In the genomic region with DNA sequence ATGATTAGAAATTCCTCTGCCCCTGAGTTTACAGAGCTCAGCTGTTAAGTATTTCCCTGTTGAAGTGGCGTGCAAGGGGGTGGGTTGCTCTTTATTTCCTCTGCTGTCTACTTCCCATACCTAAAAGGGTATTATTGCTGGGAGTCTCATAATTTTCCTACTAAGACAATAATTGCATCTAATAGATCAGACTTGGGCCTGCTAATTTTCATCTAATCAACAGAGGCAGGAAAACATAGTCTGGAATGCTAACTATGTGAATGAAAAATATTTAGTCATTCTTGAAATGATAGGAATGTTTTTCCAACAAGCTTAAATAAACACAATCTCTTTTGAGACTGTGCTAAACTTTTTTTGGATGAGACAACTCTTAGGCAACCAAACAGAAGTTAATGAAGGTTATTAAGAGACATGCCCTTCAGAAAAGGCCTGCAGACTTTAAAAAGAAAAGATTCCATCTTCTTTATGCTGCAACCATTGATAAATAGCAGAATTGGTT, we compare ENCODE assay signal across 11 cellular contexts.
DNase-seq lines count a peak whose midpoint lies in the region; ATAC-seq and TF ChIP-seq lines count a peak whose summit lies in the region.
"Had no signal": no experiment of that assay in that cellular context is flagged by ENCODE, and none has a peak within 500 bp of the region (broad histone marks: within the 10 kb centered on the region; RNA-seq: fewer than 3 reads in every experiment).

No MANE protein-coding gene starts in this region.

- H3K27ac ChIP-seq in foreskin keratinocyte (peak overlapping the region; percentile 9), prostate gland (peak overlapping the region; percentile 42 to 59)
- H3K27ac ChIP-seq: KMS-11 had no signal

- WGBS in prostate gland: 47% methylated on average over 1 of the region's 1 CpG

- peaks cover 8% of the 10 kb centered on the region; the same call in 1 of the 2 replicates for H3K36me3 Mint-ChIP-seq in WTC11
- H3K36me3 Mint-ChIP-seq: activated naive CD4-positive, alpha-beta T cell treated with anti-CD3 and anti-CD28 coated beads, Interleukin-2, amount 50 U/mL, for 24 hours had no signal

- intact Hi-C loops in prostate gland (cut with DNase I): no loop called here

- TF ChIP-seq CTCF in WTC11 (IDR thresholded peaks at IDR 0.05): no peak
- no peak for TF ChIP-seq CTCF in foreskin keratinocyte (conservative IDR thresholded peaks at IDR 0.05)
- TF ChIP-seq CTCF in prostate gland (IDR thresholded peaks at IDR 0.05): no peak

- H3K4me1 ChIP-seq in foreskin keratinocyte: peaks cover 43% of the 10 kb centered on the region
- H3K4me1 ChIP-seq in prostate gland (replicated peaks): peaks cover 5% of the 10 kb centered on the region

- H3K9me3 ChIP-seq in prostate gland: no peaks in the 10 kb centered on the region

- H3K36me3 ChIP-seq in prostate gland: no peaks in the 10 kb centered on the region

- H3K4me3 ChIP-seq in prostate gland: no peak overlapping the region

- H3K9me3 Mint-ChIP-seq in WTC11: no peaks in the 10 kb centered on the region
- H3K9me3 Mint-ChIP-seq: activated naive CD4-positive, alpha-beta T cell treated with anti-CD3 and anti-CD28 coated beads, Interleukin-2, amount 50 U/mL, for 24 hours; naive B cell had no signal

- H3K27me3 Mint-ChIP-seq in WTC11 (ENCODE audit: low read depth): no peaks in the 10 kb centered on the region
- H3K27me3 Mint-ChIP-seq: activated naive CD4-positive, alpha-beta T cell treated with anti-CD3 and anti-CD28 coated beads, Interleukin-2, amount 50 U/mL, for 24 hours; naive B cell had no signal

- POLR2A ChIA-PET in WTC11 (lab: Charles Lee): no interaction called here

- CTCF ChIA-PET in WTC11 (lab: Charles Lee): interaction anchor here (1.6 kb wide), 1 partner anchor 21 kb away, joined by 5 read pairs; no protein-coding TSS in a partner anchor

- ATAC-seq in WTC11 (no peak), foreskin keratinocyte (no peak)

- H3K4me3 Mint-ChIP-seq in WTC11: no peak overlapping the region
- H3K4me3 Mint-ChIP-seq: activated naive CD4-positive, alpha-beta T cell treated with anti-CD3 and anti-CD28 coated beads, Interleukin-2, amount 50 U/mL, for 24 hours; naive B cell had no signal

- peak overlapping the region; percentile 92 for H3K27ac Mint-ChIP-seq in WTC11
- H3K27ac Mint-ChIP-seq: activated naive CD4-positive, alpha-beta T cell treated with anti-CD3 and anti-CD28 coated beads, Interleukin-2, amount 50 U/mL, for 24 hours; naive B cell had no signal

- DNase-seq in Daoy (ENCODE audit: low read depth) (peak; percentile 41), WTC11 (ENCODE audit: low spot score) (no peak), foreskin keratinocyte (peak; percentile 51 to 64), prostate gland (ENCODE audit: low spot score) (no peak), activated gamma-delta T cell treated with Interleukin-2 at 50 U/mL for 16 hours (no peak), DMS79 treated with DMSO at 0.1 percent for 48 hours (lab: John Stamatoyannopoulos, UW) (no peak), NCI-H526 (lab: John Stamatoyannopoulos, UW) (no peak), KG1 (lab: John Stamatoyannopoulos, UW) (no peak)
- DNase-seq: naive B cell had no signal

- no peaks in the 10 kb centered on the region for H3K27me3 ChIP-seq in foreskin keratinocyte
- no peaks in the 10 kb centered on the region for H3K27me3 ChIP-seq in prostate gland (replicated peaks; ENCODE audit: insufficient read depth)

- TF ChIP-seq POLR2A in prostate gland (IDR thresholded peaks at IDR 0.05): no peak

- peaks cover 19% of the 10 kb centered on the region for H3K4me1 Mint-ChIP-seq in WTC11
- H3K4me1 Mint-ChIP-seq: activated naive CD4-positive, alpha-beta T cell treated with anti-CD3 and anti-CD28 coated beads, Interleukin-2, amount 50 U/mL, for 24 hours; naive B cell had no signal

TF ChIP-seq in WTC11, 78 proteins besides CTCF, POLR2A, EP300 and RAD21 (continues in another document):
- TF ChIP-seq ZNF317 (CRISPR knock-in tag; IDR thresholded peaks at IDR 0.05; ENCODE audit: borderline replicate concordance, low read depth): no peak
- no peak for TF ChIP-seq HMGA2 (CRISPR knock-in tag; IDR thresholded peaks at IDR 0.05)
- TF ChIP-seq ZNF416 (CRISPR knock-in tag; IDR thresholded peaks at IDR 0.05): no peak
- no peak for TF ChIP-seq OVOL2 (CRISPR knock-in tag; IDR thresholded peaks at IDR 0.05; ENCODE audit: borderline replicate concordance)
- no peak for TF ChIP-seq FOXJ3 (CRISPR knock-in tag; IDR thresholded peaks at IDR 0.05; ENCODE audit: borderline replicate concordance)
- no peak for TF ChIP-seq RORB (CRISPR knock-in tag; IDR thresholded peaks at IDR 0.05)
- TF ChIP-seq ZNF671 (CRISPR knock-in tag; IDR thresholded peaks at IDR 0.05): no peak
- TF ChIP-seq NR1H2 (CRISPR knock-in tag; IDR thresholded peaks at IDR 0.05): no peak
- no peak for TF ChIP-seq KAT7 (CRISPR knock-in tag; IDR thresholded peaks at IDR 0.05; ENCODE audit: borderline replicate concordance)
- no peak for TF ChIP-seq TEAD1 (CRISPR knock-in tag; IDR thresholded peaks at IDR 0.05)
- no peak for TF ChIP-seq PRDM15 (CRISPR knock-in tag; IDR thresholded peaks at IDR 0.05)
- TF ChIP-seq ETV6 (CRISPR knock-in tag; IDR thresholded peaks at IDR 0.05): no peak
- no peak for TF ChIP-seq FOXP1 (CRISPR knock-in tag; IDR thresholded peaks at IDR 0.05; ENCODE audit: borderline replicate concordance)
- TF ChIP-seq, protein P1, sequence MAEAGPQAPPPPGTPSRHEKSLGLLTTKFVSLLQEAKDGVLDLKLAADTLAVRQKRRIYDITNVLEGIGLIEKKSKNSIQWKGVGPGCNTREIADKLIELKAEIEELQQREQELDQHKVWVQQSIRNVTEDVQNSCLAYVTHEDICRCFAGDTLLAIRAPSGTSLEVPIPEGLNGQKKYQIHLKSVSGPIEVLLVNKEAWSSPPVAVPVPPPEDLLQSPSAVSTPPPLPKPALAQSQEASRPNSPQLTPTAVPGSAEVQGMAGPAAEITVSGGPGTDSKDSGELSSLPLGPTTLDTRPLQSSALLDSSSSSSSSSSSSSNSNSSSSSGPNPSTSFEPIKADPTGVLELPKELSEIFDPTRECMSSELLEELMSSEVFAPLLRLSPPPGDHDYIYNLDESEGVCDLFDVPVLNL (CRISPR knock-in tag; IDR thresholded peaks at IDR 0.05; ENCODE audit: borderline replicate concordance, low read depth): no peak
- TF ChIP-seq, protein P2, sequence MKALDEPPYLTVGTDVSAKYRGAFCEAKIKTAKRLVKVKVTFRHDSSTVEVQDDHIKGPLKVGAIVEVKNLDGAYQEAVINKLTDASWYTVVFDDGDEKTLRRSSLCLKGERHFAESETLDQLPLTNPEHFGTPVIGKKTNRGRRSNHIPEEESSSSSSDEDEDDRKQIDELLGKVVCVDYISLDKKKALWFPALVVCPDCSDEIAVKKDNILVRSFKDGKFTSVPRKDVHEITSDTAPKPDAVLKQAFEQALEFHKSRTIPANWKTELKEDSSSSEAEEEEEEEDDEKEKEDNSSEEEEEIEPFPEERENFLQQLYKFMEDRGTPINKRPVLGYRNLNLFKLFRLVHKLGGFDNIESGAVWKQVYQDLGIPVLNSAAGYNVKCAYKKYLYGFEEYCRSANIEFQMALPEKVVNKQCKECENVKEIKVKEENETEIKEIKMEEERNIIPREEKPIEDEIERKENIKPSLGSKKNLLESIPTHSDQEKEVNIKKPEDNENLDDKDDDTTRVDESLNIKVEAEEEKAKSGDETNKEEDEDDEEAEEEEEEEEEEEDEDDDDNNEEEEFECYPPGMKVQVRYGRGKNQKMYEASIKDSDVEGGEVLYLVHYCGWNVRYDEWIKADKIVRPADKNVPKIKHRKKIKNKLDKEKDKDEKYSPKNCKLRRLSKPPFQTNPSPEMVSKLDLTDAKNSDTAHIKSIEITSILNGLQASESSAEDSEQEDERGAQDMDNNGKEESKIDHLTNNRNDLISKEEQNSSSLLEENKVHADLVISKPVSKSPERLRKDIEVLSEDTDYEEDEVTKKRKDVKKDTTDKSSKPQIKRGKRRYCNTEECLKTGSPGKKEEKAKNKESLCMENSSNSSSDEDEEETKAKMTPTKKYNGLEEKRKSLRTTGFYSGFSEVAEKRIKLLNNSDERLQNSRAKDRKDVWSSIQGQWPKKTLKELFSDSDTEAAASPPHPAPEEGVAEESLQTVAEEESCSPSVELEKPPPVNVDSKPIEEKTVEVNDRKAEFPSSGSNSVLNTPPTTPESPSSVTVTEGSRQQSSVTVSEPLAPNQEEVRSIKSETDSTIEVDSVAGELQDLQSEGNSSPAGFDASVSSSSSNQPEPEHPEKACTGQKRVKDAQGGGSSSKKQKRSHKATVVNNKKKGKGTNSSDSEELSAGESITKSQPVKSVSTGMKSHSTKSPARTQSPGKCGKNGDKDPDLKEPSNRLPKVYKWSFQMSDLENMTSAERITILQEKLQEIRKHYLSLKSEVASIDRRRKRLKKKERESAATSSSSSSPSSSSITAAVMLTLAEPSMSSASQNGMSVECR (CRISPR knock-in tag; IDR thresholded peaks at IDR 0.05; ENCODE audit: borderline replicate concordance): no peak
- no peak for TF ChIP-seq MXD4 (CRISPR knock-in tag; IDR thresholded peaks at IDR 0.05; ENCODE audit: borderline replicate concordance)
- no peak for TF ChIP-seq CBFB (CRISPR knock-in tag; IDR thresholded peaks at IDR 0.05; ENCODE audit: low read depth)

Comparison
In these comparisons a context has a peak if more than half of its experiments do, and no peak if none do; other contexts are left out.
1. DNase-seq: peak in Daoy (single experiment) and foreskin keratinocyte (2 of 2); none in WTC11 (single experiment), prostate gland (single experiment), activated gamma-delta T cell treated with Interleukin-2 at 50 U/mL for 16 hours (single experiment), DMS79 treated with DMSO at 0.1 percent for 48 hours (single experiment), NCI-H526 (0 of 2) and KG1 (single experiment).